8 cellular contexts compared by ENCODE assay signal in genomic region chr22:31496007-31496734, GRCh38. TPM values are rescaled to one million over a fixed set of nuclear protein-coding genes. Genes with fewer than 3 reads are reported as not detected.
DNase-seq lines count a peak whose midpoint lies in the region; ATAC-seq lines count a peak whose summit lies in the region.

Gene SFI1 (plus strand): TSS chr22:31496536. CDS start chr22:31508285, 11,749 bp downstream.

- ATAC-seq in GM19467 (IDR thresholded peaks at IDR 0.05; ENCODE audit: unreplicated experiment) (peak; percentile 67), memory B cell (ENCODE audit: low read depth) (peak; percentile 81)

- H3K36me3 ChIP-seq in effector memory CD4-positive, alpha-beta T cell (ENCODE audit: control insufficient read depth, insufficient read depth, low read length): no peaks in the 10 kb centered on the region

- CTCF ChIA-PET in activated CD8-positive, alpha-beta memory T cell treated with anti-CD3 and anti-CD28 coated beads for 36 hours (lab: Charles Lee): interaction anchor here (1.0 kb wide), 1 partner anchor 61 kb away, joined by 3 read pairs; no protein-coding TSS in a partner anchor

- H3K9me3 ChIP-seq in effector memory CD4-positive, alpha-beta T cell (ENCODE audit: control insufficient read depth, low read length): no peaks in the 10 kb centered on the region

- H3K27me3 ChIP-seq in effector memory CD4-positive, alpha-beta T cell (replicated peaks; ENCODE audit: control insufficient read depth, insufficient read depth, low read length, poor library complexity, severe bottlenecking): no peaks in the 10 kb centered on the region

- peaks cover 14% of the 10 kb centered on the region for H3K4me1 Mint-ChIP-seq in memory B cell

- peak within 1 kb of the TSS; percentile 92 for H3K27ac Mint-ChIP-seq in memory B cell

- H3K4me1 ChIP-seq in effector memory CD4-positive, alpha-beta T cell (ENCODE audit: control insufficient read depth, insufficient read depth, low read length, poor library complexity, severe bottlenecking): peaks cover 11% of the 10 kb centered on the region

- POLR2A ChIA-PET in activated CD8-positive, alpha-beta memory T cell treated with anti-CD3 and anti-CD28 coated beads for 36 hours (lab: Charles Lee): no interaction called here

- no peaks in the 10 kb centered on the region for H3K36me3 Mint-ChIP-seq in memory B cell

- H3K4me3 Mint-ChIP-seq in memory B cell: peak within 1 kb of the TSS; percentile 93

- H3K4me3 ChIP-seq in effector memory CD4-positive, alpha-beta T cell (ENCODE audit: insufficient read depth, low read depth, low read length, poor library complexity, severe bottlenecking): peak within 1 kb of the TSS; percentile 70

- no peaks in the 10 kb centered on the region for H3K9me3 Mint-ChIP-seq in memory B cell

- DNase-seq in CMK (ENCODE audit: low read depth) (peak; percentile 90), HS-27A (ENCODE audit: low read depth) (peak; percentile 52), memory B cell (ENCODE audit: low spot score in 2 of 2) (peak; percentile 92 to 97)
- DNase-seq in NK-92 treated with Interleukin-12 subunit alpha and Interleukin-12 subunit beta, amount 100 ng/mL, for 24 hours (lab: John Stamatoyannopoulos, UW): peak; percentile 88
- DNase-seq in effector memory CD4-positive, alpha-beta T cell: peak; percentile 88 to 93 (median 92)
- peak; percentile 89 for DNase-seq in stimulated activated CD8-positive, alpha-beta memory T cell treated with anti-CD3 and anti-CD28 coated beads, Interleukin-12 subunit alpha, Interleukin-12 subunit beta, amount 100 ng/mL, for 24 hours (ENCODE audit: extremely low read depth)

- H3K27me3 Mint-ChIP-seq in memory B cell: no peaks in the 10 kb centered on the region

- H3K27ac ChIP-seq in effector memory CD4-positive, alpha-beta T cell (ENCODE audit: insufficient read depth, low read length, poor library complexity, severe bottlenecking): peak within 1 kb of the TSS; percentile 91

RNA-seq across cellular contexts. Expression of gene SFI1, which starts in this region (rescaled TPM):
- 100 to 1,000 TPM; 143 to 144 TPM for total RNA-seq in activated CD8-positive, alpha-beta memory T cell treated with anti-CD3 and anti-CD28 coated beads for 36 hours

Comparison
In these comparisons a context has a peak if more than half of its experiments do, and no peak if none do; other contexts are left out.
1. Peak in every context shown above with its lines: DNase-seq, ATAC-seq, H3K4me3 ChIP-seq and H3K27ac ChIP-seq.